In the genomic region with DNA sequence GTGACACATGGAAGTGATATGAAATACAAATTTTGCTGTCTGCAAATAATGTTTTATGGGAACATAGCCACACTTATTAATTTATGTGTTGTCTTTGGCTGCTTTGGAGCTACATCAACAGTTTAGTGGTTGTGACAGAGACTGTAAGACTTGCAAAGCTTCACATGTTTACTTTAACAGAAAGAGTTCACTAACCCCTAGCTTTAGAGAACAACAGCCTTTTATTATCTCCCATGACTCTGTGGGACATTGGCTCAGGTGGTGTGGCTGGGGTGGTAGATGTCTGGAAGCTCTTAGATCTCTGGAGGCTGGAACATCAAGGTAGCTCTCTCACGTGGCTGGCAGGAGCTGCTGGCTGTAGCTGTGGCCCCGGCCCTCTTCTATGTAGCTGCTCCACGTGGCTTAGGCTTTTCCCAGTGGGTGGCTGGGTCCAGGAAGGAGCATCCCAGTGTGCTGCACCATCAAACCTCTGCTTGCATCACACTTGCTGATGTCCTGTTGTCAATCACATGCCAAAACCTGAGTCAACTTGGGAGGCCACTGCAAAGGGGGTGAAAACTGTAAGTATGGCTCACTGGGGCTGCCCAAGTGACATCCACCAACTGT, we compare ENCODE assay signal across 1 cellular context. TPM values are rescaled to one million over a fixed set of nuclear protein-coding genes. Genes with fewer than 3 reads are reported as not detected.
"Had no signal": no experiment of that assay in that cellular context is flagged by ENCODE, and none has a peak within 500 bp of the region (broad histone marks: within the 10 kb centered on the region; RNA-seq: fewer than 3 reads in every experiment).

No MANE protein-coding gene starts in this region.

RNA-seq across cellular contexts. Expression of a gene that starts 59.4 kb away (rescaled TPM):
- polyA plus RNA-seq: immature natural killer cell had no signal
